ENCODE assay signal across 19 cellular contexts in the genomic region with DNA sequence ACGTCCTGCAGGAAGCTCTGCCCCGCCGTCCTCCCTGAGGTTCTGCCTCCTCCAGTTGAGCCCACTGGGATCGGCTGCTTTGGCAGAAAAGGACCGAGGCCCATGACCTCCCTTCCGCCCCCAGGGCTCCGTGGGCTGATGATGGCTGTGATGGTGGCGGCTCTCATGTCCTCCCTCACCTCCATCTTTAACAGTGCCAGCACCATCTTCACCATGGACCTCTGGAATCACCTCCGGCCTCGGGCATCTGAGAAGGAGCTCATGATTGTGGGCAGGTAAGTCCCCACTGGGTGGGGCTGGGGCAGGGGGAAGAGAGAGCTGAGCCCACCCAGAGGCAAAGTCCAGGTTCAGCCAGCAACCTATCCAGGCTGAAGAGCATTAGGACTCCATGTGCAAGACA.
"Had no signal": no experiment of that assay in that cellular context is flagged by ENCODE, and none has a peak within 500 bp of the region (broad histone marks: within the 10 kb centered on the region; RNA-seq: fewer than 3 reads in every experiment).

No MANE protein-coding gene starts in this region.

- H3K4me3 ChIP-seq: MG63, SJSA1, SK-N-MC had no signal

- H3K27ac ChIP-seq: HL-60, SJSA1, SK-N-MC had no signal

- H3K27me3 ChIP-seq: MG63, SJSA1 had no signal

- H3K4me1 ChIP-seq: SJSA1 had no signal

- H3K36me3 ChIP-seq: MG63 had no signal

- H3K9me3 ChIP-seq: MG63, SJSA1 had no signal

- DNase-seq: KG1, MG63, NCI-H1092, NCI-H1105 treated with DMSO at 0.1 percent for 48 hours, NCI-H1417 treated with DMSO at 0.1 percent for 48 hours, NCI-H1694 treated with DMSO at 0.1 percent for 48 hours, NCI-H1930, NCI-H2081 treated with DMSO at 0.1 percent for 48 hours, NCI-H2171, NCI-H226, NCI-H510A, NCI-H524 treated with DMSO at 0.1 percent for 48 hours, NCI-H774, Right ventricle myocardium superior, RPMI8226, SIG-M5 had no signal
